16 cellular contexts compared by ENCODE assay signal in genomic region chr2:20322527-20323300, GRCh38. TPM values are rescaled to one million over a fixed set of nuclear protein-coding genes. Genes with fewer than 3 reads are reported as not detected.
DNase-seq lines count a peak whose midpoint lies in the region; ATAC-seq and TF ChIP-seq lines count a peak whose summit lies in the region.
"Had no signal": no experiment of that assay in that cellular context is flagged by ENCODE, and none has a peak within 500 bp of the region (broad histone marks: within the 10 kb centered on the region; RNA-seq: fewer than 3 reads in every experiment).

No MANE protein-coding gene starts in this region.

- peak overlapping the region; percentile 70 for H3K27ac Mint-ChIP-seq in activated naive CD4-positive, alpha-beta T cell treated with anti-CD3 and anti-CD28 coated beads, Interleukin-2, amount 10 ng/mL, durations not matched to agents 7 days and 5 days
- H3K27ac Mint-ChIP-seq in endodermal cell = peak overlapping the region; percentile 17
- peak overlapping the region; percentile 5 for H3K27ac Mint-ChIP-seq in stimulated activated naive B cell treated with anti-CD40 and anti-IgM and Interleukin-4, amounts not matched to agents 10 μg/mL and 1 μg/mL and 100 μg/mL, for 72 hours

- H3K36me3 ChIP-seq in SJCRH30 = peaks cover 86% of the 10 kb centered on the region
- peaks cover 75% of the 10 kb centered on the region for H3K36me3 ChIP-seq in endodermal cell (ENCODE audit: control insufficient read depth, insufficient read depth, low read length)
- peaks cover 14 to 73% (median 61%) of the 10 kb centered on the region in 4 donors for H3K36me3 ChIP-seq in stomach

- intact Hi-C loops in stomach (cut with DNase I; ENCODE audit: low total_unique reads) = no loop called here

- no peak overlapping the region for H3K9ac ChIP-seq in endodermal cell (ENCODE audit: extremely low read depth, low read length, poor library complexity, severe bottlenecking)
- H3K9ac ChIP-seq: parathyroid adenoma had no signal

- H3K4me1 ChIP-seq in SJCRH30 = peaks cover 10% of the 10 kb centered on the region
- H3K4me1 ChIP-seq in endodermal cell (ENCODE audit: control insufficient read depth, insufficient read depth, low read length) = no peaks in the 10 kb centered on the region
- H3K4me1 ChIP-seq in stomach = peaks cover 19 to 78% (median 49%) of the 10 kb centered on the region in 4 donors
- H3K4me1 ChIP-seq: parathyroid adenoma had no signal

- CTCF ChIA-PET in activated naive CD4-positive, alpha-beta T cell treated with anti-CD3 and anti-CD28 coated beads, Interleukin-2, amount 10 ng/mL, durations not matched to agents 7 days and 5 days (lab: Charles Lee) = interaction anchor here (0.6 kb wide), 1 partner anchor 66 kb away, joined by 3 read pairs; no protein-coding TSS in a partner anchor

- H3K9me3 Mint-ChIP-seq in activated naive CD4-positive, alpha-beta T cell treated with anti-CD3 and anti-CD28 coated beads, Interleukin-2, amount 10 ng/mL, durations not matched to agents 7 days and 5 days = no peaks in the 10 kb centered on the region
- H3K9me3 Mint-ChIP-seq in endodermal cell = no peaks in the 10 kb centered on the region
- no peaks in the 10 kb centered on the region for H3K9me3 Mint-ChIP-seq in stimulated activated naive B cell treated with anti-CD40 and anti-IgM and Interleukin-4, amounts not matched to agents 10 μg/mL and 1 μg/mL and 100 μg/mL, for 72 hours

- TF ChIP-seq CTCF in endodermal cell (conservative IDR thresholded peaks at IDR 0.05) (no peak), stomach (IDR thresholded peaks at IDR 0.05) (no peak)

- H3K27ac ChIP-seq in SJCRH30 (no peak overlapping the region), endodermal cell (ENCODE audit: low read depth, low read length) (no peak overlapping the region), stomach (no peak overlapping the region)
- H3K27ac ChIP-seq: parathyroid adenoma, suprapubic skin had no signal

- H3K4me3 Mint-ChIP-seq in activated naive CD4-positive, alpha-beta T cell treated with anti-CD3 and anti-CD28 coated beads, Interleukin-2, amount 10 ng/mL, durations not matched to agents 7 days and 5 days = no peak overlapping the region
- H3K4me3 Mint-ChIP-seq in endodermal cell = no peak overlapping the region
- H3K4me3 Mint-ChIP-seq in stimulated activated naive B cell treated with anti-CD40 and anti-IgM and Interleukin-4, amounts not matched to agents 10 μg/mL and 1 μg/mL and 100 μg/mL, for 72 hours = no peak overlapping the region

- no peak for TF ChIP-seq EP300 in stomach (IDR thresholded peaks at IDR 0.05)

- H3K36me3 Mint-ChIP-seq in activated naive CD4-positive, alpha-beta T cell treated with anti-CD3 and anti-CD28 coated beads, Interleukin-2, amount 10 ng/mL, durations not matched to agents 7 days and 5 days = peaks cover 60% of the 10 kb centered on the region
- peaks cover 57% of the 10 kb centered on the region for H3K36me3 Mint-ChIP-seq in endodermal cell (ENCODE audit: low read depth)
- peaks cover 21 to 60% of the 10 kb centered on the region in 2 donors for H3K36me3 Mint-ChIP-seq in stimulated activated naive B cell treated with anti-CD40 and anti-IgM and Interleukin-4, amounts not matched to agents 10 μg/mL and 1 μg/mL and 100 μg/mL, for 72 hours

- H3K4me3 ChIP-seq in SJCRH30 (no peak overlapping the region), endodermal cell (ENCODE audit: low read length) (no peak overlapping the region), stomach (no peak overlapping the region)
- H3K4me3 ChIP-seq: GM12878, mucosa of descending colon, suprapubic skin had no signal

- H3K4me1 Mint-ChIP-seq in activated naive CD4-positive, alpha-beta T cell treated with anti-CD3 and anti-CD28 coated beads, Interleukin-2, amount 10 ng/mL, durations not matched to agents 7 days and 5 days = peaks cover 55% of the 10 kb centered on the region
- H3K4me1 Mint-ChIP-seq in endodermal cell = peaks cover 17% of the 10 kb centered on the region
- H3K4me1 Mint-ChIP-seq in stimulated activated naive B cell treated with anti-CD40 and anti-IgM and Interleukin-4, amounts not matched to agents 10 μg/mL and 1 μg/mL and 100 μg/mL, for 72 hours = peaks cover 26 to 53% of the 10 kb centered on the region in 2 donors

- WGBS in endodermal cell (ENCODE audit: insufficient coverage in 1 of 2, insufficient read length in 1 of 2), 2 experiments = 96% methylated on average over 10 to 11 of the region's 11 CpGs
- WGBS in stomach, 5 donors = 91 to 93% (median 92%) methylated on average over 11 of the region's 11 CpGs

- no peak for ATAC-seq in stimulated activated naive B cell treated with anti-CD40 and anti-IgM and Interleukin-4, amounts not matched to agents 10 μg/mL and 1 μg/mL and 100 μg/mL, for 72 hours (replicated peaks)
- ATAC-seq in HG03108 (IDR thresholded peaks at IDR 0.05; ENCODE audit: unreplicated experiment) = no peak
- ATAC-seq: GM12878, mucosa of descending colon had no signal

- H3K27me3 ChIP-seq in SJCRH30 = no peaks in the 10 kb centered on the region
- no peaks in the 10 kb centered on the region for H3K27me3 ChIP-seq in endodermal cell (ENCODE audit: control insufficient read depth, insufficient read depth, low read length, poor library complexity, severe bottlenecking)
- H3K27me3 ChIP-seq in stomach = no peaks in the 10 kb centered on the region
- H3K27me3 ChIP-seq: suprapubic skin had no signal

- no peaks in the 10 kb centered on the region for H3K27me3 Mint-ChIP-seq in activated naive CD4-positive, alpha-beta T cell treated with anti-CD3 and anti-CD28 coated beads, Interleukin-2, amount 10 ng/mL, durations not matched to agents 7 days and 5 days
- H3K27me3 Mint-ChIP-seq in endodermal cell (ENCODE audit: insufficient read depth) = no peaks in the 10 kb centered on the region
- no peaks in the 10 kb centered on the region for H3K27me3 Mint-ChIP-seq in stimulated activated naive B cell treated with anti-CD40 and anti-IgM and Interleukin-4, amounts not matched to agents 10 μg/mL and 1 μg/mL and 100 μg/mL, for 72 hours

- no peaks in the 10 kb centered on the region for H3K9me3 ChIP-seq in SJCRH30 (replicated peaks)
- no peaks in the 10 kb centered on the region for H3K9me3 ChIP-seq in endodermal cell (ENCODE audit: control insufficient read depth, low read length)
- H3K9me3 ChIP-seq in stomach = no peaks in the 10 kb centered on the region
- H3K9me3 ChIP-seq: mucosa of descending colon, suprapubic skin had no signal

- TF ChIP-seq POLR2A in stomach (IDR thresholded peaks at IDR 0.05) = no peak

- DNase-seq in activated naive CD4-positive, alpha-beta T cell treated with anti-CD3 and anti-CD28 coated beads, Interleukin-2, amount 10 ng/mL, durations not matched to agents 7 days and 5 days = no peak
- DNase-seq in activated naive CD4-positive, alpha-beta T cell treated with anti-CD3 and anti-CD28 coated beads, Interleukin-2, amount 50 U/mL, for 16 hours = no peak
- DNase-seq in SJCRH30 (peak; percentile 21 to 39), endodermal cell (no peak), NCI-H82 (lab: John Stamatoyannopoulos, UW) (no peak), stomach (no peak)
- no peak for DNase-seq in stimulated activated naive B cell treated with anti-CD40 and anti-IgM and Interleukin-4, amounts not matched to agents 10 μg/mL and 1 μg/mL and 100 μg/mL, for 72 hours
- DNase-seq: foreskin fibroblast, mucosa of descending colon, NCI-H1694 treated with DMSO at 0.1 percent for 48 hours, NCI-H526, OCI-M1 had no signal

RNA-seq across cellular contexts. Expression of gene PUM2, which starts 27.9 kb away (rescaled TPM):
- 54.6 and 69.0 TPM in 2 replicates for total RNA-seq in SJCRH30 (2014; rRNA removed; shearing (Covaris generic))
- total RNA-seq in endodermal cell (100 to 1,000 TPM; 114 to 126 TPM), stomach (100 to 1,000 TPM in 1 of 5 donors, 10 to 100 TPM in 4; 20.9 to 128 (median 54.0) TPM)
- polyA plus RNA-seq in endodermal cell (2013, experiment 1 of 2) = 79.0 TPM
- polyA plus RNA-seq in endodermal cell (2013, experiment 2 of 2) = 74.6 TPM
- polyA plus RNA-seq in stomach = 10 to 100 TPM; 22.2 to 32.7 (median 26.5) TPM

Comparison
In these comparisons a context has a peak if more than half of its experiments do, and no peak if none do; other contexts are left out.
1. DNase-seq: peak in SJCRH30 (2 of 2); none in activated naive CD4-positive, alpha-beta T cell treated with anti-CD3 and anti-CD28 coated beads, Interleukin-2, amount 10 ng/mL, durations not matched to agents 7 days and 5 days (single experiment), activated naive CD4-positive, alpha-beta T cell treated with anti-CD3 and anti-CD28 coated beads, Interleukin-2, amount 50 U/mL, for 16 hours (single experiment), endodermal cell (single experiment), stimulated activated naive B cell treated with anti-CD40 and anti-IgM and Interleukin-4, amounts not matched to agents 10 μg/mL and 1 μg/mL and 100 μg/mL, for 72 hours (single experiment), NCI-H82 (single experiment) and stomach (single experiment).
2. H3K27ac Mint-ChIP-seq: peak in every context shown above with its lines; median percentile 70 in activated naive CD4-positive, alpha-beta T cell treated with anti-CD3 and anti-CD28 coated beads, Interleukin-2, amount 10 ng/mL, durations not matched to agents 7 days and 5 days; 17 in endodermal cell; 5 in stimulated activated naive B cell treated with anti-CD40 and anti-IgM and Interleukin-4, amounts not matched to agents 10 μg/mL and 1 μg/mL and 100 μg/mL, for 72 hours.